10 cellular contexts compared by ENCODE assay signal in genomic region chr19:939922-940321, GRCh38.
A peak's percentile ranks its signal among the peaks of the same experiment; 100 is the strongest.
DNase-seq lines count a peak whose midpoint lies in the region; ATAC-seq and TF ChIP-seq lines count a peak whose summit lies in the region.
"Had no signal": no experiment of that assay in that cellular context is flagged by ENCODE, and none has a peak within 500 bp of the region (broad histone marks: within the 10 kb centered on the region; RNA-seq: fewer than 3 reads in every experiment).

No MANE protein-coding gene starts in this region.

- peaks cover 32% of the 10 kb centered on the region for H3K4me1 Mint-ChIP-seq in nephron progenitor cell

- no peaks in the 10 kb centered on the region for H3K27me3 Mint-ChIP-seq in nephron progenitor cell (ENCODE audit: low read depth, poor library complexity)

- H3K9me3 ChIP-seq in BLaER1 treated with 17β-estradiol and CSF1 and Interleukin-3, amounts not matched to agents 10 nM and 100 nM (replicated peaks in 1 of 11): peaks cover 0 to 10% (median 6%) of the 10 kb centered on the region in 11 experiments; a peak in 12 of 22 replicates
- H3K9me3 ChIP-seq in HUES6 (ENCODE audit: control insufficient read depth, insufficient read depth, low read depth, low read length): no peaks in the 10 kb centered on the region
- H3K9me3 ChIP-seq: MG63 had no signal

- DNase-seq in caudate nucleus (lab: John Stamatoyannopoulos, UW) (no peak), nephron progenitor cell (no peak), NCI-H82 (lab: John Stamatoyannopoulos, UW) (no peak)
- no peak for DNase-seq in activated CD4-positive, CD25-positive, alpha-beta regulatory T cell (lab: John Stamatoyannopoulos, UW)
- DNase-seq: activated gamma-delta T cell treated with Interleukin-2 at 50 U/mL for 16 hours had no signal

- peaks cover 85% of the 10 kb centered on the region for H3K36me3 Mint-ChIP-seq in nephron progenitor cell (ENCODE audit: low read depth)

- peaks cover 41 to 86% (median 68%) of the 10 kb centered on the region in 11 experiments for H3K36me3 ChIP-seq in BLaER1 treated with 17β-estradiol and CSF1 and Interleukin-3, amounts not matched to agents 10 nM and 100 nM
- H3K36me3 ChIP-seq in HUES6 (ENCODE audit: control insufficient read depth, insufficient read depth, low read length): peaks cover 64% of the 10 kb centered on the region
- H3K36me3 ChIP-seq: MG63 had no signal

- H3K27me3 ChIP-seq in BLaER1 treated with 17β-estradiol and CSF1 and Interleukin-3, amounts not matched to agents 10 nM and 100 nM: no peaks in the 10 kb centered on the region
- no peaks in the 10 kb centered on the region for H3K27me3 ChIP-seq in HUES6 (ENCODE audit: control insufficient read depth, insufficient read depth, low read length)
- H3K27me3 ChIP-seq: MG63 had no signal

- peak overlapping the region; percentile 82 to 97 (median 92) for H3K4me2 ChIP-seq in BLaER1 treated with 17β-estradiol and CSF1 and Interleukin-3, amounts not matched to agents 10 nM and 100 nM

- peak overlapping the region; percentile 94 for H3K27ac Mint-ChIP-seq in nephron progenitor cell

- ATAC-seq in GM21723 (IDR thresholded peaks at IDR 0.05; ENCODE audit: unreplicated experiment) (no peak), HG02840 (IDR thresholded peaks at IDR 0.05; ENCODE audit: low FRiP score, unreplicated experiment) (no peak)

- H3K27ac ChIP-seq in BLaER1 treated with 17β-estradiol and CSF1 and Interleukin-3, amounts not matched to agents 10 nM and 100 nM: peak overlapping the region in 10 of 11 experiments; percentile 34 to 77 (median 69); a peak in 14 of 22 replicates
- no peak overlapping the region for H3K27ac ChIP-seq in HUES6 (ENCODE audit: low read depth, low read length)
- peak overlapping the region; percentile 58 for H3K27ac ChIP-seq in caudate nucleus (ENCODE audit: low read depth, low read length)

- H4K20me1 ChIP-seq in BLaER1 treated with 17β-estradiol and CSF1 and Interleukin-3, amounts not matched to agents 10 nM and 100 nM: peaks cover 94 to 100% (median 99%) of the 10 kb centered on the region in 11 experiments

- H3K4me3 Mint-ChIP-seq in nephron progenitor cell: no peak overlapping the region

- no peak for TF ChIP-seq CTCF in nephron progenitor cell (IDR thresholded peaks at IDR 0.05)

- H3K9me3 Mint-ChIP-seq in nephron progenitor cell: peaks cover 14% of the 10 kb centered on the region

- H3K4me1 ChIP-seq in BLaER1 treated with 17β-estradiol and CSF1 and Interleukin-3, amounts not matched to agents 10 nM and 100 nM: peaks cover 52 to 100% (median 70%) of the 10 kb centered on the region in 10 experiments
- no peaks in the 10 kb centered on the region for H3K4me1 ChIP-seq in HUES6 (ENCODE audit: control insufficient read depth, insufficient read depth, low read length)

- peak overlapping the region in 5 of 10 experiments; percentile 41 to 61 (median 51); a peak in 6 of 20 replicates for H3K4me3 ChIP-seq in BLaER1 treated with 17β-estradiol and CSF1 and Interleukin-3, amounts not matched to agents 10 nM and 100 nM
- H3K4me3 ChIP-seq in HUES6 (ENCODE audit: low read depth, low read length): no peak overlapping the region
- H3K4me3 ChIP-seq: MG63 had no signal

- H3K9ac ChIP-seq in BLaER1 treated with 17β-estradiol and CSF1 and Interleukin-3, amounts not matched to agents 10 nM and 100 nM: peak overlapping the region; percentile 45 to 74 (median 71); a peak in 17 of 22 replicates
- H3K9ac ChIP-seq in HUES6 (ENCODE audit: low read length): peak overlapping the region; percentile 33
